ENCODE assay signal across 9 cellular contexts in genomic region chr21:34670220-34670961, GRCh38. TPM values are rescaled to one million over a fixed set of nuclear protein-coding genes. Genes with fewer than 3 reads are reported as not detected.
DNase-seq lines count a peak whose midpoint lies in the region; ATAC-seq, FAIRE-seq and TF ChIP-seq lines count a peak whose summit lies in the region.
"Had no signal": no experiment of that assay in that cellular context is flagged by ENCODE, and none has a peak within 500 bp of the region (broad histone marks: within the 10 kb centered on the region; RNA-seq: fewer than 3 reads in every experiment).

No MANE protein-coding gene starts in this region.

- H3K27me3 Mint-ChIP-seq in neural progenitor cell (ENCODE audit: insufficient read depth, low read depth) = peaks cover 37% of the 10 kb centered on the region

- peaks cover 24% of the 10 kb centered on the region for H3K4me1 Mint-ChIP-seq in neural progenitor cell

- no peak overlapping the region for H2BK5ac ChIP-seq in IMR-90 (ENCODE audit: low read depth, low read length, poor library complexity, severe bottlenecking)

- H2AK9ac ChIP-seq in IMR-90 (replicated peaks; ENCODE audit: low read depth, low read length, poor library complexity) = no peak overlapping the region

- H2BK20ac ChIP-seq in IMR-90 (ENCODE audit: low read depth, low read length) = no peak overlapping the region

- DNase-seq in IMR-90 (no peak), neural progenitor cell (ENCODE audit: low spot score) (peak; percentile 57), RCC 7860 (ENCODE audit: low spot score) (no peak), NCI-H526 (lab: John Stamatoyannopoulos, UW) (no peak), SK-N-DZ (ENCODE audit: low spot score) (no peak), DMS153 (lab: John Stamatoyannopoulos, UW) (no peak)

- H3K14ac ChIP-seq in IMR-90 (replicated peaks; ENCODE audit: low read depth, low read length) = no peak overlapping the region

- 1% methylated on average over 32 of the region's 70 CpGs; no CpG with 5 or more reads in 1 of the 2 experiments for WGBS in IMR-90 (ENCODE audit: extremely low coverage in 2 of 2, insufficient read length in 1 of 2), 2 experiments
- 2% methylated on average over 49 to 70 of the region's 70 CpGs for WGBS in esophagus, 2 donors

- no peak overlapping the region for H3K27ac ChIP-seq in BLaER1 treated with 17β-estradiol and CSF1 and Interleukin-3, amounts not matched to agents 10 nM and 100 nM
- H3K27ac ChIP-seq in IMR-90 (ENCODE audit: insufficient read depth, low read length) (no peak overlapping the region), esophagus (ENCODE audit: low read depth in 2 of 2, low read length in 1 of 2) (no peak overlapping the region), neural progenitor cell (no peak overlapping the region)

- H3F3A ChIP-seq in neural progenitor cell (ENCODE audit: low read depth) = peaks cover 11% of the 10 kb centered on the region

- ATAC-seq in IMR-90 (ENCODE audit: low read depth) = peak; percentile 33; the same call in 1 of the 2 replicates

- peak overlapping the region; percentile 83 for H3K4me3 Mint-ChIP-seq in neural progenitor cell
- H3K4me3 Mint-ChIP-seq: neural crest cell had no signal

- no peak overlapping the region for H4K5ac ChIP-seq in IMR-90 (ENCODE audit: low read depth, low read length)

- H3K27ac Mint-ChIP-seq in neural progenitor cell = no peak overlapping the region

- dilution Hi-C loops in IMR-90 (cut with HindIII; ENCODE audit: low sequenced_read_pairs, unreplicated experiment) = no loop called here

- H3K9me1 ChIP-seq in IMR-90 (ENCODE audit: insufficient read depth, low read length) = no peaks in the 10 kb centered on the region

- no peak overlapping the region for H3K56ac ChIP-seq in IMR-90 (ENCODE audit: extremely low read depth, insufficient read depth, low read length)

- H3K4ac ChIP-seq in IMR-90 (ENCODE audit: low read depth, low read length) = no peak overlapping the region

- no peak for TF ChIP-seq RAD21 in IMR-90 (IDR thresholded peaks at IDR 0.05; ENCODE audit: low read length)

- H3K79me1 ChIP-seq in IMR-90 (ENCODE audit: low read depth in 1 of 2, low read length in 2 of 2) = no peaks in the 10 kb centered on the region

- H3K27me3 ChIP-seq in BLaER1 treated with 17β-estradiol and CSF1 and Interleukin-3, amounts not matched to agents 10 nM and 100 nM = peaks cover 57 to 78% (median 69%) of the 10 kb centered on the region in 11 experiments
- peaks cover 85% of the 10 kb centered on the region for H3K27me3 ChIP-seq in IMR-90 (ENCODE audit: control insufficient read depth, insufficient read depth, low read length)
- H3K27me3 ChIP-seq in esophagus (ENCODE audit: control insufficient read depth in 1 of 2, insufficient read depth in 2 of 2, low read length in 2 of 2) = no peaks in the 10 kb centered on the region
- peaks cover 79% of the 10 kb centered on the region for H3K27me3 ChIP-seq in neural progenitor cell

- H3K9me3 Mint-ChIP-seq in neural progenitor cell = peaks cover 6% of the 10 kb centered on the region
- H3K9me3 Mint-ChIP-seq: neural crest cell had no signal

- no peaks in the 10 kb centered on the region; a peak in 1 of 22 replicates for H4K20me1 ChIP-seq in BLaER1 treated with 17β-estradiol and CSF1 and Interleukin-3, amounts not matched to agents 10 nM and 100 nM
- H4K20me1 ChIP-seq in IMR-90 (ENCODE audit: insufficient read depth, low read length) (no peaks in the 10 kb centered on the region), neural progenitor cell (ENCODE audit: low read depth) (no peaks in the 10 kb centered on the region)

- H3K4me2 ChIP-seq in BLaER1 treated with 17β-estradiol and CSF1 and Interleukin-3, amounts not matched to agents 10 nM and 100 nM = peak overlapping the region; percentile 47 to 93 (median 70)
- H3K4me2 ChIP-seq in IMR-90 (ENCODE audit: low read depth, low read length) = peak overlapping the region; percentile 74
- peak overlapping the region; percentile 96 for H3K4me2 ChIP-seq in neural progenitor cell

- H3K36me3 Mint-ChIP-seq in neural progenitor cell = no peaks in the 10 kb centered on the region

- CTCF ChIA-PET in IMR-90 (lab: Yijun Ruan, JAX) = interaction anchor here (0.6 to 0.9 kb wide), 2 partner anchors 92 to 370 kb away, joined by 3 to 4 read pairs; no protein-coding TSS in a partner anchor

- intact Hi-C loops in IMR-90 (cut with micrococcal nuclease) = no loop called here

- no peaks in the 10 kb centered on the region for H3K36me3 ChIP-seq in BLaER1 treated with 17β-estradiol and CSF1 and Interleukin-3, amounts not matched to agents 10 nM and 100 nM
- H3K36me3 ChIP-seq in IMR-90 (ENCODE audit: control insufficient read depth, insufficient read depth, low read length) (no peaks in the 10 kb centered on the region), esophagus (ENCODE audit: control insufficient read depth in 2 of 2, insufficient read depth in 2 of 2, low read length in 1 of 2) (no peaks in the 10 kb centered on the region), neural progenitor cell (no peaks in the 10 kb centered on the region)

- no peak overlapping the region for H4K91ac ChIP-seq in IMR-90 (ENCODE audit: insufficient read depth, low read depth, low read length)

- peaks cover 5 to 32% (median 7%) of the 10 kb centered on the region in 10 experiments; a peak in 17 of 20 replicates for H3K4me1 ChIP-seq in BLaER1 treated with 17β-estradiol and CSF1 and Interleukin-3, amounts not matched to agents 10 nM and 100 nM
- H3K4me1 ChIP-seq in IMR-90 (ENCODE audit: control insufficient read depth, insufficient read depth, low read length) = peaks cover 8% of the 10 kb centered on the region; the same call in 1 of the 2 replicates
- peaks cover 2 to 6% of the 10 kb centered on the region in 2 donors for H3K4me1 ChIP-seq in esophagus (ENCODE audit: control insufficient read depth in 2 of 2, insufficient read depth in 2 of 2, low read length in 1 of 2)
- peaks cover 19% of the 10 kb centered on the region for H3K4me1 ChIP-seq in neural progenitor cell

- H3K9ac ChIP-seq in BLaER1 treated with 17β-estradiol and CSF1 and Interleukin-3, amounts not matched to agents 10 nM and 100 nM = peak overlapping the region in 3 of 11 experiments; percentile 31 to 60 (median 56); a peak in 4 of 22 replicates
- H3K9ac ChIP-seq in IMR-90 (ENCODE audit: low read depth, low read length) (no peak overlapping the region), neural progenitor cell (no peak overlapping the region)

- TF ChIP-seq POLR2A in IMR-90 (IDR thresholded peaks at IDR 0.05; ENCODE audit: low read depth, low read length) = no peak

- H4K8ac ChIP-seq in IMR-90 (ENCODE audit: low read depth in 2 of 2, low read length in 2 of 2) = no peak overlapping the region

- H3K9me3 ChIP-seq in BLaER1 treated with 17β-estradiol and CSF1 and Interleukin-3, amounts not matched to agents 10 nM and 100 nM (replicated peaks in 1 of 11) = peaks cover 13 to 39% (median 25%) of the 10 kb centered on the region in 11 experiments
- H3K9me3 ChIP-seq in IMR-90 (ENCODE audit: control insufficient read depth, insufficient read depth, low read length) (peaks cover 9% of the 10 kb centered on the region; the same call in 1 of the 2 replicates), esophagus (ENCODE audit: control insufficient read depth in 2 of 2, insufficient read depth in 1 of 2, low read depth in 1 of 2, low read length in 1 of 2) (no peaks in the 10 kb centered on the region), neural progenitor cell (ENCODE audit: low read depth) (no peaks in the 10 kb centered on the region)

- H3K23ac ChIP-seq in IMR-90 (ENCODE audit: low read depth, low read length) = no peak overlapping the region; the same call in 1 of the 2 replicates

- no peak overlapping the region for H2BK15ac ChIP-seq in IMR-90 (ENCODE audit: low read depth, low read length)

- H2AFZ ChIP-seq in IMR-90 (replicated peaks; ENCODE audit: low read length, poor library complexity) = peak overlapping the region; percentile 82
- peak overlapping the region; percentile 93 for H2AFZ ChIP-seq in neural progenitor cell (replicated peaks)

- in situ Hi-C loops in IMR-90 (cut with MboI; ENCODE audit: low sequenced_read_pairs) = no loop called here

- no peak for FAIRE-seq in RCC 7860 (lab: Jason Lieb, UNC)

- peak overlapping the region; percentile 35 to 63 (median 48); a peak in 18 of 20 replicates for H3K4me3 ChIP-seq in BLaER1 treated with 17β-estradiol and CSF1 and Interleukin-3, amounts not matched to agents 10 nM and 100 nM
- H3K4me3 ChIP-seq in IMR-90 (ENCODE audit: insufficient read depth, low read depth, low read length) (peak overlapping the region; percentile 17; the same call in 1 of the 2 replicates), esophagus (ENCODE audit: low read depth in 1 of 2, low read length in 2 of 2) (peak overlapping the region; percentile 31 to 39), neural progenitor cell (peak overlapping the region; percentile 65)

- H2AK5ac ChIP-seq in IMR-90 (ENCODE audit: low read depth, low read length) = no peak overlapping the region

- no peak overlapping the region for H2BK120ac ChIP-seq in IMR-90 (ENCODE audit: low read depth, low read length)

- H3K79me2 ChIP-seq in neural progenitor cell (ENCODE audit: low read depth) = no peaks in the 10 kb centered on the region

- POLR2A ChIA-PET in IMR-90 (lab: Charles Lee; ENCODE audit: unreplicated experiment) = no interaction called here

- BruUV-seq in IMR-90 (replicated peaks; lab: Mats Ljungman, UMichigan) = no TSS peak

- TF ChIP-seq CTCF in IMR-90 (conservative IDR thresholded peaks at IDR 0.05; ENCODE audit: low read depth, low read length) (no peak), neural progenitor cell (IDR thresholded peaks at IDR 0.05) (no peak)

- no peak overlapping the region for H3K18ac ChIP-seq in IMR-90 (ENCODE audit: low read depth, low read length)

RNA-seq across cellular contexts. Expression of gene CLIC6, which starts 1.6 kb away (rescaled TPM):
- total RNA-seq in IMR-90 (2012; rRNA removed) = not detected in 2 replicates
- not detected in 2 replicates for polyA plus RNA-seq in IMR-90 (2012; rRNA removed)
- polyA plus RNA-seq in IMR-90 (2012; cell fraction: cytosol; rRNA removed) = not detected in 2 replicates
- polyA plus RNA-seq in IMR-90 (2012; cell fraction: nucleus; rRNA removed; ENCODE audit: low replicate concordance) = not detected in 2 replicates
- polyA plus RNA-seq in esophagus = under 1 TPM; 0.45 to 0.68 TPM
- 0.12 and 0.15 TPM in 2 replicates for total RNA-seq in neural progenitor cell (ENCODE audit: low replicate concordance)
- not detected in 2 replicates for polyA plus RNA-seq in SK-N-DZ (2014; cell fraction: cytosol; rRNA removed)
- not detected in 2 replicates for polyA plus RNA-seq in SK-N-DZ (2014; cell fraction: nucleus; rRNA removed)

RNA-seq across cellular contexts. Expression of gene RCAN1, which starts 55.5 kb away (rescaled TPM):
- 175 and 183 TPM in 2 replicates for total RNA-seq in IMR-90 (2012; rRNA removed)
- polyA plus RNA-seq in IMR-90 (2012; rRNA removed) = 43.0 and 53.5 TPM in 2 replicates
- polyA plus RNA-seq in IMR-90 (2012; cell fraction: cytosol; rRNA removed) = 13.6 and 13.7 TPM in 2 replicates
- polyA plus RNA-seq in IMR-90 (2012; cell fraction: nucleus; rRNA removed; ENCODE audit: low replicate concordance) = 32.6 and 64.1 TPM in 2 replicates
- 1 to 10 TPM; 6.4 to 9.9 TPM for polyA plus RNA-seq in esophagus
- 6.5 and 6.9 TPM in 2 replicates for total RNA-seq in neural progenitor cell (ENCODE audit: low replicate concordance)
- 10.9 and 14.7 TPM in 2 replicates for polyA plus RNA-seq in SK-N-DZ (2014; cell fraction: cytosol; rRNA removed)
- polyA plus RNA-seq in SK-N-DZ (2014; cell fraction: nucleus; rRNA removed) = 4.6 and 5.6 TPM in 2 replicates

Comparison
In these comparisons a context has a peak if more than half of its experiments do, and no peak if none do; other contexts are left out.
1. RNA of gene RCAN1, which starts 55.5 kb away (total RNA-seq): 175 to 183 TPM in IMR-90; 6.5 to 6.9 TPM in neural progenitor cell; every median in the first group is over 10 times any median in the second.
2. Peak in every context shown above with its lines, with median percentiles within 50 percentile points of each other: H3K4me2 ChIP-seq and H3K4me3 ChIP-seq.